Comparison of ENCODE assay signal across 8 cellular contexts in the genomic region with DNA sequence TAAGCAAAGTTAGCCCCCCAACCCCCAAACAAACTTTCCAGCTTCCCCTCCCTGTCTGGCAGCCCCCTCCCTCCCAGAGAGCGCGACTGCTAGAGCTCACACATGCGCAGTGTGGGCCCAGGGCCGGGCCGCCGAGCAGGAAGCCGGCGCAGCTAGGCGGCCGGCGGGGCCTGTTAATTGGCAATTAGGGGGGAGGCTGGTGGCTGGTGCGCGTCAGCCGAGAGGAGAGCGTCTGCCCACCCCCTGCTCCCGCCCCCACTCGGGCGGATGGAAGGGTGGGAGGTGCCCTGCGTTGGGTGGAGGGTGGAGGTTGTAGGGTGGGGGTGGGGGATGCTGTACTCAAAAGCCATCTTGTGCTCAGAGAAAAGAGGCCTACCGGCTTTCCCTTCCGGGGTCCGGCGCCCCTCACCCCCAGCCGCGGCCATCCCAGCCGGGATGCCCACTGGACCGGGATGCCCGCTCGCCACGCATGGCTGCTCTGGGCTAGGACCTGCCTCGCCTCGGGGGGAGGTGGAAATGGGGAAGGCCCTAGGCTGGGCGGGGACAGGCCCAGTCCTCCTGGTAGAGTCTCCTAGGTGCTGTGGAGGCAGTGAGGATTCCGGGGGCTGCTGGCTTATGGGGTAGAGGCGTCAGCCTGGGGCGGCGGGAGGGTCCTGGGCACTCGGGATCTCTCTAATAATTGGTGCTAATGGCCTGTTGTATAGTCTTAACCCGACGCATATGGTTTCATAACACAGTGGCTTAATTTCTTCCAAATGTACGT. TPM values are rescaled to one million over a fixed set of nuclear protein-coding genes. Genes with fewer than 3 reads are reported as not detected.
A peak's percentile ranks its signal among the peaks of the same experiment; 100 is the strongest.
DNase-seq lines count a peak whose midpoint lies in the region; ATAC-seq, FAIRE-seq and TF ChIP-seq lines count a peak whose summit lies in the region.

No MANE protein-coding gene starts in this region.

- WGBS in testis, 2 donors = 0 to 3% methylated on average over 13 to 40 of the region's 41 CpGs

- peak overlapping the region; percentile 76 for H3K4me3 Mint-ChIP-seq in activated T-helper 17 cell treated with anti-CD3 and anti-CD28 coated beads, Interleukin-2, amount 50 U/mL, for 72 hours

- no peaks in the 10 kb centered on the region for H3K27me3 ChIP-seq in testis

- peak overlapping the region; percentile 56 for H3K27ac Mint-ChIP-seq in activated T-helper 17 cell treated with anti-CD3 and anti-CD28 coated beads, Interleukin-2, amount 50 U/mL, for 72 hours

- peaks cover 7% of the 10 kb centered on the region for H3K36me3 Mint-ChIP-seq in activated T-helper 17 cell treated with anti-CD3 and anti-CD28 coated beads, Interleukin-2, amount 50 U/mL, for 72 hours (ENCODE audit: low read depth)

- peak; percentile 75 for ATAC-seq in GM21423 (IDR thresholded peaks at IDR 0.05; ENCODE audit: unreplicated experiment)
- peak; percentile 87 for ATAC-seq in activated T-helper 17 cell treated with anti-CD3 and anti-CD28 coated beads, Interleukin-2, amount 50 U/mL, for 72 hours (replicated peaks)
- peak; percentile 82 for ATAC-seq in omental fat pad (ENCODE audit: low FRiP score)

- intact Hi-C loops in testis (cut with DNase I; ENCODE audit: low total_unique reads) = no loop called here

- H3K4me1 Mint-ChIP-seq in activated T-helper 17 cell treated with anti-CD3 and anti-CD28 coated beads, Interleukin-2, amount 50 U/mL, for 72 hours = peaks cover 6% of the 10 kb centered on the region

- no peaks in the 10 kb centered on the region for H3K36me3 ChIP-seq in testis (ENCODE audit: low read depth, missing control alignments)

- H3K27me3 Mint-ChIP-seq in activated T-helper 17 cell treated with anti-CD3 and anti-CD28 coated beads, Interleukin-2, amount 50 U/mL, for 72 hours = peaks cover 53% of the 10 kb centered on the region

- DNase-seq in DMS 273 treated with DMSO at 0.1 percent for 48 hours (lab: John Stamatoyannopoulos, UW) (peak; percentile 53), HuH-7 (ENCODE audit: low spot score) (peak; percentile 97), frontal cortex (ENCODE audit: low spot score in 2 of 2) (peak; percentile 78 to 80), omental fat pad (ENCODE audit: low spot score) (no peak), testis (peak; percentile 93)

- FAIRE-seq in frontal cortex (lab: Jason Lieb, UNC) = no peak

- H3K9me3 Mint-ChIP-seq in activated T-helper 17 cell treated with anti-CD3 and anti-CD28 coated beads, Interleukin-2, amount 50 U/mL, for 72 hours = no peaks in the 10 kb centered on the region

- no peaks in the 10 kb centered on the region for H3K9me3 ChIP-seq in testis

- peaks cover 20% of the 10 kb centered on the region for H3K4me1 ChIP-seq in testis

- H3K4me3 ChIP-seq in testis = peak overlapping the region; percentile 51 to 72

- TF ChIP-seq POLR2A in testis (IDR thresholded peaks at IDR 0.05) = peak; percentile 39

- H3K27ac ChIP-seq in testis = peak overlapping the region; percentile 89 to 95

- TF ChIP-seq CTCF in omental fat pad (IDR thresholded peaks at IDR 0.05) = no peak
- TF ChIP-seq CTCF in testis (IDR thresholded peaks at IDR 0.05) = no peak

TF ChIP-seq in PFSK-1, 5 proteins besides CTCF, POLR2A, EP300 and RAD21:
- TF ChIP-seq, protein P1, sequence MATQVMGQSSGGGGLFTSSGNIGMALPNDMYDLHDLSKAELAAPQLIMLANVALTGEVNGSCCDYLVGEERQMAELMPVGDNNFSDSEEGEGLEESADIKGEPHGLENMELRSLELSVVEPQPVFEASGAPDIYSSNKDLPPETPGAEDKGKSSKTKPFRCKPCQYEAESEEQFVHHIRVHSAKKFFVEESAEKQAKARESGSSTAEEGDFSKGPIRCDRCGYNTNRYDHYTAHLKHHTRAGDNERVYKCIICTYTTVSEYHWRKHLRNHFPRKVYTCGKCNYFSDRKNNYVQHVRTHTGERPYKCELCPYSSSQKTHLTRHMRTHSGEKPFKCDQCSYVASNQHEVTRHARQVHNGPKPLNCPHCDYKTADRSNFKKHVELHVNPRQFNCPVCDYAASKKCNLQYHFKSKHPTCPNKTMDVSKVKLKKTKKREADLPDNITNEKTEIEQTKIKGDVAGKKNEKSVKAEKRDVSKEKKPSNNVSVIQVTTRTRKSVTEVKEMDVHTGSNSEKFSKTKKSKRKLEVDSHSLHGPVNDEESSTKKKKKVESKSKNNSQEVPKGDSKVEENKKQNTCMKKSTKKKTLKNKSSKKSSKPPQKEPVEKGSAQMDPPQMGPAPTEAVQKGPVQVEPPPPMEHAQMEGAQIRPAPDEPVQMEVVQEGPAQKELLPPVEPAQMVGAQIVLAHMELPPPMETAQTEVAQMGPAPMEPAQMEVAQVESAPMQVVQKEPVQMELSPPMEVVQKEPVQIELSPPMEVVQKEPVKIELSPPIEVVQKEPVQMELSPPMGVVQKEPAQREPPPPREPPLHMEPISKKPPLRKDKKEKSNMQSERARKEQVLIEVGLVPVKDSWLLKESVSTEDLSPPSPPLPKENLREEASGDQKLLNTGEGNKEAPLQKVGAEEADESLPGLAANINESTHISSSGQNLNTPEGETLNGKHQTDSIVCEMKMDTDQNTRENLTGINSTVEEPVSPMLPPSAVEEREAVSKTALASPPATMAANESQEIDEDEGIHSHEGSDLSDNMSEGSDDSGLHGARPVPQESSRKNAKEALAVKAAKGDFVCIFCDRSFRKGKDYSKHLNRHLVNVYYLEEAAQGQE (IDR thresholded peaks at IDR 0.05; ENCODE audit: insufficient read depth in 1 of 2, low read depth in 2 of 2, low read length in 2 of 2) = no peak
- TF ChIP-seq FOXP2 (optimal IDR thresholded peaks at IDR 0.05; ENCODE audit: borderline replicate concordance, extremely low read depth, extremely low read length, insufficient read depth) = peak; percentile 69
- TF ChIP-seq TAF1 (IDR thresholded peaks at IDR 0.05; ENCODE audit: borderline replicate concordance, insufficient read depth, low read length) = no peak
- no peak for TF ChIP-seq SIN3A (IDR thresholded peaks at IDR 0.05; ENCODE audit: borderline replicate concordance, insufficient read depth, low read length)
- peak; percentile 48; the same call in 1 of the 2 replicates for TF ChIP-seq POLR2AphosphoS5 (IDR thresholded peaks at IDR 0.05; ENCODE audit: low read depth, low read length)

RNA-seq across cellular contexts. Expression of a gene that starts 9.2 kb away (rescaled TPM):
- polyA plus RNA-seq in PFSK-1 (2012; ENCODE audit: insufficient read length, low read depth) = not detected
- not detected for total RNA-seq in activated T-helper 17 cell treated with anti-CD3 and anti-CD28 coated beads, Interleukin-2, amount 50 U/mL, for 72 hours
- total RNA-seq in frontal cortex = not detected
- total RNA-seq in omental fat pad = under 1 TPM in 2 of 4 donors, not detected in 2; 0.19 to 0.24 TPM
- 1 to 10 TPM in 1 of 2 donors, under 1 TPM in 1; 0.81 to 1.2 TPM for total RNA-seq in testis
- 2.4 TPM for polyA plus RNA-seq in testis (ENCODE audit: insufficient read depth, low read depth, low replicate concordance)

RNA-seq across cellular contexts. Expression of a gene that starts 10.2 kb away (rescaled TPM):
- 0.36 TPM for polyA plus RNA-seq in PFSK-1 (2012; ENCODE audit: insufficient read length, low read depth)
- not detected for total RNA-seq in activated T-helper 17 cell treated with anti-CD3 and anti-CD28 coated beads, Interleukin-2, amount 50 U/mL, for 72 hours
- not detected for total RNA-seq in frontal cortex
- 1 to 10 TPM in 2 of 4 donors, under 1 TPM in 2; 0.24 to 1.7 (median 1.2) TPM for total RNA-seq in omental fat pad
- total RNA-seq in testis = 1 to 10 TPM; 1.9 to 4.0 TPM
- 5.4 TPM for polyA plus RNA-seq in testis (ENCODE audit: insufficient read depth, low read depth, low replicate concordance)

RNA-seq across cellular contexts. Expression of a gene that starts 14.8 kb away (rescaled TPM):
- polyA plus RNA-seq in PFSK-1 (2012; ENCODE audit: insufficient read length, low read depth) = not detected
- not detected for total RNA-seq in activated T-helper 17 cell treated with anti-CD3 and anti-CD28 coated beads, Interleukin-2, amount 50 U/mL, for 72 hours
- total RNA-seq in frontal cortex (not detected), omental fat pad (under 1 TPM in 3 of 4 donors, not detected in 1; 0.28 to 0.63 (median 0.50) TPM), testis (1 to 10 TPM; 1.9 to 5.5 TPM)
- 1.3 TPM for polyA plus RNA-seq in testis (ENCODE audit: insufficient read depth, low read depth, low replicate concordance)

RNA-seq across cellular contexts. Expression of a gene that starts 18.1 kb away (rescaled TPM):
- 1.3 TPM for polyA plus RNA-seq in PFSK-1 (2012; ENCODE audit: insufficient read length, low read depth)
- not detected for total RNA-seq in activated T-helper 17 cell treated with anti-CD3 and anti-CD28 coated beads, Interleukin-2, amount 50 U/mL, for 72 hours
- total RNA-seq in frontal cortex (not detected), omental fat pad (1 to 10 TPM in 1 of 4 donors, under 1 TPM in 2, not detected in 1; 0.28 to 2.0 (median 0.44) TPM), testis (1 to 10 TPM; 6.6 to 7.8 TPM)
- polyA plus RNA-seq in testis (ENCODE audit: insufficient read depth, low read depth, low replicate concordance) = 2.4 TPM

RNA-seq across cellular contexts. Expression of a gene that starts 33.1 kb away (rescaled TPM):
- not detected for polyA plus RNA-seq in PFSK-1 (2012; ENCODE audit: insufficient read length, low read depth)
- not detected for total RNA-seq in activated T-helper 17 cell treated with anti-CD3 and anti-CD28 coated beads, Interleukin-2, amount 50 U/mL, for 72 hours
- total RNA-seq in frontal cortex (not detected), omental fat pad (not detected), testis (1 to 10 TPM; 1.4 to 2.6 TPM)
- 4.3 TPM for polyA plus RNA-seq in testis (ENCODE audit: insufficient read depth, low read depth, low replicate concordance)
